Comparison of ENCODE assay signal across 33 cellular contexts in genomic region chr9:136207616-136208015, GRCh38. TPM values are rescaled to one million over a fixed set of nuclear protein-coding genes. Genes with fewer than 3 reads are reported as not detected.
"Had no signal": no experiment of that assay in that cellular context is flagged by ENCODE, and none has a peak within 500 bp of the region (broad histone marks: within the 10 kb centered on the region; RNA-seq: fewer than 3 reads in every experiment).

No MANE protein-coding gene starts in this region.

- H3K27ac Mint-ChIP-seq: activated B cell treated with CpG ODN at 0.5 μM for 24 hours; activated CD8-positive, alpha-beta T cell treated with anti-CD3 and anti-CD28 coated beads for 36 hours; activated T-helper 17 cell treated with anti-CD3 and anti-CD28 coated beads, Interleukin-2, amount 50 U/mL, for 72 hours; endodermal cell; natural killer cell; neural progenitor cell; stimulated activated effector memory CD8-positive, alpha-beta T cell treated with anti-CD3 and anti-CD28 coated beads, Interleukin-12 subunit alpha, Interleukin-12 subunit beta, amount 100 ng/mL, for 72 hours; stimulated activated naive CD8-positive, alpha-beta T cell treated with anti-CD3 and anti-CD28 coated beads, Interleukin-15, amount 100 ng/mL, for 72 hours had no signal

- DNase-seq: activated B cell treated with CpG ODN at 0.5 μM for 24 hours; activated CD4-positive, alpha-beta T cell treated with anti-CD3 and anti-CD28 coated beads, Interleukin-2, amount 50 U/mL, for 1 hour; activated CD8-positive, alpha-beta T cell treated with anti-CD3 and anti-CD28 coated beads for 36 hours; activated gamma-delta T cell treated with Interleukin-2 at 50 U/mL for 16 hours; activated naive CD4-positive, alpha-beta T cell treated with anti-CD3 and anti-CD28 coated beads, Interleukin-2, amount 50 U/mL, for 16 hours; activated T-cell treated with anti-CD3 and anti-CD28 coated beads, Interleukin-2, amount 50 U/mL, for 4 hours; amniotic stem cell; brain microvascular endothelial cell; caudate nucleus; cortex of kidney; endodermal cell; foreskin keratinocyte; left lung; lower lobe of right lung; mesenchymal stem cell; natural killer cell; sigmoid colon; small intestine; stimulated activated CD4-positive, alpha-beta T cell treated with anti-CD3 and anti-CD28 coated beads, Interleukin-4, amount 100 ng/mL, for 24 hours; stimulated activated naive CD8-positive, alpha-beta T cell treated with anti-CD3 and anti-CD28 coated beads, Interleukin-15, amount 100 ng/mL, for 72 hours; T-helper 2 cell; thyroid gland had no signal

- H3K4me3 Mint-ChIP-seq: activated B cell treated with CpG ODN at 0.5 μM for 24 hours; activated CD8-positive, alpha-beta T cell treated with anti-CD3 and anti-CD28 coated beads for 36 hours; activated T-cell treated with anti-CD3 and anti-CD28 coated beads, Interleukin-2, amount 50 U/mL, for 4 hours; activated T-helper 17 cell treated with anti-CD3 and anti-CD28 coated beads, Interleukin-2, amount 50 U/mL, for 72 hours; endodermal cell; natural killer cell; neural progenitor cell; stimulated activated effector memory CD8-positive, alpha-beta T cell treated with anti-CD3 and anti-CD28 coated beads, Interleukin-12 subunit alpha, Interleukin-12 subunit beta, amount 100 ng/mL, for 72 hours; stimulated activated naive CD8-positive, alpha-beta T cell treated with anti-CD3 and anti-CD28 coated beads, Interleukin-15, amount 100 ng/mL, for 72 hours had no signal

- H3K36me3 ChIP-seq: brain microvascular endothelial cell, neural progenitor cell had no signal

- H3K9me3 ChIP-seq: left lung, lower lobe of right lung, sigmoid colon, thyroid gland, upper lobe of left lung had no signal

- H3K9me3 Mint-ChIP-seq: activated B cell treated with CpG ODN at 0.5 μM for 24 hours; activated CD8-positive, alpha-beta T cell treated with anti-CD3 and anti-CD28 coated beads for 36 hours; activated T-cell treated with anti-CD3 and anti-CD28 coated beads, Interleukin-2, amount 50 U/mL, for 4 hours; activated T-helper 17 cell treated with anti-CD3 and anti-CD28 coated beads, Interleukin-2, amount 50 U/mL, for 72 hours; endodermal cell; natural killer cell; neural progenitor cell; stimulated activated effector memory CD8-positive, alpha-beta T cell treated with anti-CD3 and anti-CD28 coated beads, Interleukin-12 subunit alpha, Interleukin-12 subunit beta, amount 100 ng/mL, for 72 hours; stimulated activated naive CD8-positive, alpha-beta T cell treated with anti-CD3 and anti-CD28 coated beads, Interleukin-15, amount 100 ng/mL, for 72 hours had no signal

- H3K36me3 Mint-ChIP-seq: natural killer cell had no signal

- ATAC-seq: activated CD8-positive, alpha-beta T cell treated with anti-CD3 and anti-CD28 coated beads for 36 hours; activated T-cell treated with anti-CD3 and anti-CD28 coated beads, Interleukin-2, amount 50 U/mL, for 4 hours; activated T-helper 17 cell treated with anti-CD3 and anti-CD28 coated beads, Interleukin-2, amount 50 U/mL, for 72 hours; esophagus mucosa; foreskin keratinocyte; left lung; lower lobe of right lung; stimulated activated effector memory CD8-positive, alpha-beta T cell treated with anti-CD3 and anti-CD28 coated beads, Interleukin-12 subunit alpha, Interleukin-12 subunit beta, amount 100 ng/mL, for 72 hours; stimulated activated naive CD8-positive, alpha-beta T cell treated with anti-CD3 and anti-CD28 coated beads, Interleukin-15, amount 100 ng/mL, for 72 hours had no signal

- H3K4me2 ChIP-seq: neural progenitor cell had no signal

- H3K4me1 Mint-ChIP-seq: endodermal cell; neural progenitor cell; stimulated activated effector memory CD8-positive, alpha-beta T cell treated with anti-CD3 and anti-CD28 coated beads, Interleukin-12 subunit alpha, Interleukin-12 subunit beta, amount 100 ng/mL, for 72 hours had no signal

- FAIRE-seq: astrocyte, islet of Langerhans, small intestine had no signal

- H2AFZ ChIP-seq: neural progenitor cell had no signal

- H3K4me1 ChIP-seq: foreskin keratinocyte, left lung, lower lobe of right lung, neural progenitor cell, thyroid gland had no signal

- H3K27ac ChIP-seq: brain microvascular endothelial cell, foreskin keratinocyte, left lung, lower lobe of right lung, neural progenitor cell, sigmoid colon, thyroid gland, upper lobe of left lung had no signal

- H3K4me3 ChIP-seq: left lung, lower lobe of right lung, neural progenitor cell, sigmoid colon, thyroid gland, upper lobe of left lung had no signal

- H3K9ac ChIP-seq: neural progenitor cell had no signal

RNA-seq across cellular contexts. Expression of gene LHX3, which starts 2.7 kb away (rescaled TPM):
- total RNA-seq: activated B cell treated with CpG ODN at 0.5 μM for 24 hours; activated CD8-positive, alpha-beta T cell treated with anti-CD3 and anti-CD28 coated beads for 36 hours; astrocyte; chondrocyte; endodermal cell; foreskin keratinocyte; left lung; lower lobe of right lung; omental fat pad; posterior vena cava; renal cortical epithelial cell; sigmoid colon; thyroid gland had no signal
- polyA plus RNA-seq: foreskin keratinocyte, sigmoid colon, small intestine had no signal
